11 cellular contexts compared by ENCODE assay signal in the genomic region with DNA sequence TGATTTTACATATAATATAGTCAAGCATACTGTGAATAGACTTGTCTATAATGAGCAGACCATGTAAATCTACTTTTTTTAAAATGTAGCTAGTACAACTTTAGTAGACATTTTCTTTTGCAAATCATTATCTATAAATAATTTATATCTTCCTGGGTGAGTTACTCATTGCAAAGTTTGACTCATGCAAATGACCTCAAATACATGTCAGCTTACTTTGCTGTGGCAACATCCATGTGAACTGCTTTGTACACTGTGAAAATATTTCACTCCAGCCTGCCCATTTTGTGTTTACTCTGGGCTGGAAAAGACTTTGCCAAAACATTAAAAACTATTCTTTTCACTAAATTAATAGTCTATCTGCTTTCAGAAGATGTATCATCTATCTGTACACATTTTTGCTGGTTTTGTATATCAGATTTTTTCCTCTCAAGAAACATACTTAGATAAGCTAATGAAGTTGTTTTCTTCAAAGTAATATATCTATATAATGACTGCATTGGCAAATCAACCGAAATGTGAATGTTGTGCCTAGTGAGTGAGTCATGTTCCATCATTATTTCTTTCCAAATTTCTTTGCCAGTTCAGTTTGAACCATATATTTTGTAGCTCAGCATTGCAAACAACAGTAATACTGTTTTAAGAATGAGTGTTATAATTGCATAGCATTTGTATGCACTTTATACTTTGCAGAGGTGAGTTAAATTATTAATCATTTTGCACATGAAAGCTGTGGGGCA. TPM values are rescaled to one million over a fixed set of nuclear protein-coding genes. Genes with fewer than 3 reads are reported as not detected.
DNase-seq lines count a peak whose midpoint lies in the region; ATAC-seq and TF ChIP-seq lines count a peak whose summit lies in the region.
"Had no signal": no experiment of that assay in that cellular context is flagged by ENCODE, and none has a peak within 500 bp of the region (broad histone marks: within the 10 kb centered on the region; RNA-seq: fewer than 3 reads in every experiment).

No MANE protein-coding gene starts in this region.

- no peaks in the 10 kb centered on the region for H3K9me3 ChIP-seq in DOHH2 (ENCODE audit: control insufficient read depth, insufficient read depth, low read length)
- H3K9me3 ChIP-seq in IMR-90 (ENCODE audit: control insufficient read depth, insufficient read depth, low read length) = no peaks in the 10 kb centered on the region
- no peaks in the 10 kb centered on the region for H3K9me3 ChIP-seq in mesenchymal stem cell (ENCODE audit: control insufficient read depth, low read length)
- H3K9me3 ChIP-seq in MM.1S (replicated peaks; ENCODE audit: insufficient read depth, low read length) = no peaks in the 10 kb centered on the region

- H4K5ac ChIP-seq in IMR-90 (ENCODE audit: low read depth, low read length) = no peak overlapping the region

- H3K27me3 ChIP-seq in DOHH2 (ENCODE audit: control insufficient read depth, low read length) = no peaks in the 10 kb centered on the region
- no peaks in the 10 kb centered on the region for H3K27me3 ChIP-seq in IMR-90 (ENCODE audit: control insufficient read depth, insufficient read depth, low read length)
- H3K27me3 ChIP-seq in mesenchymal stem cell (ENCODE audit: control insufficient read depth in 1 of 2, insufficient read depth in 1 of 2, low read length in 2 of 2) = no peaks in the 10 kb centered on the region
- H3K27me3 ChIP-seq in MM.1S (replicated peaks; ENCODE audit: insufficient read depth, low read length) = no peaks in the 10 kb centered on the region

- H3K18ac ChIP-seq in IMR-90 (ENCODE audit: low read depth, low read length) = no peak overlapping the region
- H3K18ac ChIP-seq in mesenchymal stem cell (ENCODE audit: low read depth in 1 of 2, low read length in 2 of 2) = no peak overlapping the region

- H3K4me1 ChIP-seq in DOHH2 (ENCODE audit: control insufficient read depth, low read length) = peaks cover 41% of the 10 kb centered on the region
- H3K4me1 ChIP-seq in IMR-90 (ENCODE audit: control insufficient read depth, insufficient read depth, low read length) = peaks cover 6% of the 10 kb centered on the region
- H3K4me1 ChIP-seq in mesenchymal stem cell (ENCODE audit: control insufficient read depth, insufficient read depth, low read depth, low read length) = peaks cover 4% of the 10 kb centered on the region
- H3K4me1 ChIP-seq in MM.1S (ENCODE audit: low read length) = no peaks in the 10 kb centered on the region

- dilution Hi-C loops in IMR-90 (cut with HindIII; ENCODE audit: low sequenced_read_pairs, unreplicated experiment) = no loop called here

- no peak overlapping the region for H4K8ac ChIP-seq in IMR-90 (ENCODE audit: low read depth in 2 of 2, low read length in 2 of 2)
- no peak overlapping the region for H4K8ac ChIP-seq in mesenchymal stem cell (ENCODE audit: low read length)

- in situ Hi-C loops in IMR-90 (cut with MboI; ENCODE audit: low sequenced_read_pairs) = loop anchor here (10.0 kb wide), 1 partner anchor 210 kb away; no protein-coding TSS in a partner anchor

- peaks cover 13% of the 10 kb centered on the region for H3K9me1 ChIP-seq in IMR-90 (ENCODE audit: insufficient read depth, low read length)

- peaks cover 4% of the 10 kb centered on the region; the same call in 1 of the 2 replicates for H3K36me3 ChIP-seq in DOHH2 (ENCODE audit: control insufficient read depth, low read length)
- H3K36me3 ChIP-seq in IMR-90 (ENCODE audit: control insufficient read depth, insufficient read depth, low read length) = no peaks in the 10 kb centered on the region
- H3K36me3 ChIP-seq in mesenchymal stem cell (ENCODE audit: control insufficient read depth in 1 of 2, insufficient read depth in 2 of 2, low read depth in 1 of 2, low read length in 2 of 2) = peaks cover 0 to 3% of the 10 kb centered on the region in 2 experiments
- H3K36me3 ChIP-seq in MM.1S (replicated peaks; ENCODE audit: insufficient read depth, low read length) = no peaks in the 10 kb centered on the region

- no peak for TF ChIP-seq POLR2A in IMR-90 (IDR thresholded peaks at IDR 0.05; ENCODE audit: low read depth, low read length)
- TF ChIP-seq POLR2A in lower leg skin (IDR thresholded peaks at IDR 0.05) = no peak

- no peak overlapping the region for H3K4ac ChIP-seq in IMR-90 (ENCODE audit: low read depth, low read length)
- H3K4ac ChIP-seq in mesenchymal stem cell (ENCODE audit: low read depth in 1 of 2, low read length in 2 of 2) = no peak overlapping the region

- no peak overlapping the region for H4K91ac ChIP-seq in IMR-90 (ENCODE audit: insufficient read depth, low read depth, low read length)
- H4K91ac ChIP-seq in mesenchymal stem cell (ENCODE audit: low read length) = no peak overlapping the region

- ATAC-seq in IMR-90 (ENCODE audit: low read depth) = peak; percentile 81

- H3K4me2 ChIP-seq in DOHH2 (ENCODE audit: low read length) (peak overlapping the region; percentile 40), IMR-90 (ENCODE audit: low read depth, low read length) (no peak overlapping the region), mesenchymal stem cell (ENCODE audit: low read length, poor library complexity, severe bottlenecking) (no peak overlapping the region), MM.1S (ENCODE audit: low read depth, low read length) (no peak overlapping the region)

- POLR2A ChIA-PET in IMR-90 (lab: Charles Lee; ENCODE audit: unreplicated experiment) = no interaction called here

- TF ChIP-seq CTCF in DOHH2 (IDR thresholded peaks at IDR 0.05; ENCODE audit: low read depth, low read length, poor library complexity, severe bottlenecking) (no peak), IMR-90 (conservative IDR thresholded peaks at IDR 0.05; ENCODE audit: low read depth, low read length) (no peak), cardiac fibroblast (IDR thresholded peaks at IDR 0.05; ENCODE audit: low read depth, low read length) (no peak), MM.1S (IDR thresholded peaks at IDR 0.05; ENCODE audit: low read length) (no peak), lower leg skin (IDR thresholded peaks at IDR 0.05) (no peak), coronary artery (IDR thresholded peaks at IDR 0.05) (no peak)

- H3K27ac ChIP-seq in DOHH2 (ENCODE audit: low read depth, low read length) (peak overlapping the region; percentile 20), IMR-90 (ENCODE audit: insufficient read depth, low read length) (no peak overlapping the region), mesenchymal stem cell (ENCODE audit: low read length, poor library complexity, severe bottlenecking) (peak overlapping the region; percentile 61), MM.1S (ENCODE audit: low read length) (no peak overlapping the region), coronary artery (no peak overlapping the region)

- DNase-seq in IMR-90 = peak; percentile 94
- peak; percentile 87 to 93 for DNase-seq in cardiac fibroblast (ENCODE audit: low read depth in 2 of 2)
- peak; percentile 89 for DNase-seq in mesenchymal stem cell
- DNase-seq in MM.1S = no peak
- no peak for DNase-seq in lower leg skin (ENCODE audit: low spot score in 2 of 2)
- no peak for DNase-seq in coronary artery (ENCODE audit: low spot score)
- DNase-seq in NCI-H1105 (lab: John Stamatoyannopoulos, UW) = no peak
- DNase-seq: activated naive CD4-positive, alpha-beta T cell treated with Interleukin-2 at 50 U/mL for 16 hours; DMS53; Right ventricle myocardium superior had no signal

- no peaks in the 10 kb centered on the region for H3F3A ChIP-seq in DOHH2 (ENCODE audit: control insufficient read depth, insufficient read depth)
- no peaks in the 10 kb centered on the region for H3F3A ChIP-seq in MM.1S (ENCODE audit: insufficient read depth, low read length)

- H3K23ac ChIP-seq in IMR-90 (ENCODE audit: low read depth, low read length) (no peak overlapping the region), mesenchymal stem cell (ENCODE audit: low read length in 2 of 2) (no peak overlapping the region)

- no TSS peak for BruUV-seq in IMR-90 (replicated peaks; lab: Mats Ljungman, UMichigan)

- H3K9ac ChIP-seq in IMR-90 (ENCODE audit: low read depth, low read length) = no peak overlapping the region
- peak overlapping the region; percentile 81 for H3K9ac ChIP-seq in mesenchymal stem cell (ENCODE audit: low read length)
- no peak overlapping the region for H3K9ac ChIP-seq in MM.1S (ENCODE audit: low read length)

- no peaks in the 10 kb centered on the region for H3K9me2 ChIP-seq in DOHH2 (replicated peaks; ENCODE audit: control insufficient read depth, low read length)
- no peaks in the 10 kb centered on the region for H3K9me2 ChIP-seq in MM.1S (replicated peaks; ENCODE audit: insufficient read depth, low read length)

- no peak overlapping the region for H3K56ac ChIP-seq in IMR-90 (ENCODE audit: extremely low read depth, insufficient read depth, low read length)

- H2AFZ ChIP-seq in IMR-90 (replicated peaks; ENCODE audit: low read length, poor library complexity) (no peak overlapping the region), mesenchymal stem cell (ENCODE audit: low read depth, low read length) (no peak overlapping the region), MM.1S (ENCODE audit: low read length) (no peak overlapping the region)

- CTCF ChIA-PET in IMR-90 (lab: Yijun Ruan, JAX) = interaction anchor here (1.4 kb wide), 1 partner anchor 9 kb away, joined by 3 read pairs; no protein-coding TSS in a partner anchor

- no peak overlapping the region for H2BK20ac ChIP-seq in IMR-90 (ENCODE audit: low read depth, low read length)

- H2AK9ac ChIP-seq in IMR-90 (replicated peaks; ENCODE audit: low read depth, low read length, poor library complexity) = no peak overlapping the region

- H3K14ac ChIP-seq in IMR-90 (replicated peaks; ENCODE audit: low read depth, low read length) (no peak overlapping the region), mesenchymal stem cell (ENCODE audit: low read length in 2 of 2) (no peak overlapping the region)

- no peak overlapping the region for H2BK12ac ChIP-seq in mesenchymal stem cell (ENCODE audit: low read length in 2 of 2)

- H3K79me1 ChIP-seq in IMR-90 (ENCODE audit: low read depth in 1 of 2, low read length in 2 of 2) = no peaks in the 10 kb centered on the region
- no peaks in the 10 kb centered on the region for H3K79me1 ChIP-seq in mesenchymal stem cell (replicated peaks; ENCODE audit: low read length, poor library complexity, severe bottlenecking)

- H2AK5ac ChIP-seq in IMR-90 (ENCODE audit: low read depth, low read length) (no peak overlapping the region), mesenchymal stem cell (ENCODE audit: low read length, severe bottlenecking) (no peak overlapping the region)

- H3K4me3 ChIP-seq in DOHH2 (ENCODE audit: low read length) (no peak overlapping the region; the same call in 1 of the 2 replicates), IMR-90 (ENCODE audit: insufficient read depth, low read depth, low read length) (no peak overlapping the region), cardiac fibroblast (replicated peaks in 1 of 2; ENCODE audit: low read depth in 2 of 2, low read length in 2 of 2) (no peak overlapping the region), mesenchymal stem cell (ENCODE audit: insufficient read depth in 1 of 2, low read depth in 1 of 2, low read length in 2 of 2) (peak overlapping the region in 1 of 2 experiments; percentile 31), MM.1S (ENCODE audit: low read length) (no peak overlapping the region), lower leg skin (ENCODE audit: low read depth, poor library complexity, severe bottlenecking) (no peak overlapping the region), coronary artery (no peak overlapping the region)

- H2BK5ac ChIP-seq in IMR-90 (ENCODE audit: low read depth, low read length, poor library complexity, severe bottlenecking) (peak overlapping the region; percentile 75), mesenchymal stem cell (ENCODE audit: low read depth, low read length, poor library complexity, severe bottlenecking) (no peak overlapping the region)

- no peaks in the 10 kb centered on the region for H3K79me2 ChIP-seq in DOHH2 (ENCODE audit: control insufficient read depth, low read length)
- no peaks in the 10 kb centered on the region for H3K79me2 ChIP-seq in MM.1S (ENCODE audit: low read length)

- TF ChIP-seq RAD21 in IMR-90 (IDR thresholded peaks at IDR 0.05; ENCODE audit: low read length) = no peak

- H2BK15ac ChIP-seq in IMR-90 (ENCODE audit: low read depth, low read length) (no peak overlapping the region), mesenchymal stem cell (ENCODE audit: low read depth, poor library complexity, severe bottlenecking) (no peak overlapping the region)

- no CpG with 5 or more reads among the region's 1 CpG for WGBS in IMR-90 (ENCODE audit: extremely low coverage in 2 of 2, insufficient read length in 1 of 2), 2 experiments
- WGBS in mesenchymal stem cell = no CpG with 5 or more reads among the region's 1 CpG
- WGBS in lower leg skin, 2 donors = 27 to 31% methylated on average over 1 of the region's 1 CpG

- intact Hi-C loops in IMR-90 (cut with micrococcal nuclease) (loop anchor here (10.0 kb wide), 1 partner anchor 270 kb away; no protein-coding TSS in a partner anchor), lower leg skin (cut with DNase I; ENCODE audit: low total_unique reads) (no loop called here)

- H4K20me1 ChIP-seq in DOHH2 (ENCODE audit: control insufficient read depth, insufficient read depth, low read depth, low read length) (no peaks in the 10 kb centered on the region), IMR-90 (ENCODE audit: insufficient read depth, low read length) (no peaks in the 10 kb centered on the region), MM.1S (ENCODE audit: insufficient read depth, low read length) (no peaks in the 10 kb centered on the region)

- H2BK120ac ChIP-seq in IMR-90 (ENCODE audit: low read depth, low read length) (no peak overlapping the region), mesenchymal stem cell (ENCODE audit: low read depth, low read length) (no peak overlapping the region)

RNA-seq across cellular contexts. Expression of a gene that starts 26.5 kb away (rescaled TPM):
- total RNA-seq in IMR-90 (2012; rRNA removed) (under 0.01 TPM in 2 replicates), lower leg skin (1 to 10 TPM in 3 of 4 donors, under 1 TPM in 1; 0.67 to 3.3 (median 2.1) TPM)
- polyA plus RNA-seq in IMR-90 (2012; rRNA removed) = 0.03 and 0.07 TPM in 2 replicates
- polyA plus RNA-seq in IMR-90 (2012; cell fraction: cytosol; rRNA removed) = 0.01 TPM in 1 of 2 replicates, not detected in the other
- 0.02 and 0.23 TPM in 2 replicates for polyA plus RNA-seq in IMR-90 (2012; cell fraction: nucleus; rRNA removed; ENCODE audit: low replicate concordance)
- 0.47 TPM for polyA plus RNA-seq in mesenchymal stem cell (2013, experiment 1 of 2)
- 0.47 TPM for polyA plus RNA-seq in mesenchymal stem cell (2013, experiment 2 of 2)

RNA-seq across cellular contexts. Expression of a gene that starts 49.8 kb away (rescaled TPM):
- total RNA-seq in IMR-90 (2012; rRNA removed) (not detected in 2 replicates), lower leg skin (1 to 10 TPM in 1 of 4 donors, under 1 TPM in 2, not detected in 1; 0.34 to 2.1 (median 0.46) TPM)
- polyA plus RNA-seq in IMR-90 (2012; rRNA removed) = not detected in 2 replicates
- polyA plus RNA-seq in IMR-90 (2012; cell fraction: cytosol; rRNA removed) = not detected in 2 replicates
- not detected in 2 replicates for polyA plus RNA-seq in IMR-90 (2012; cell fraction: nucleus; rRNA removed; ENCODE audit: low replicate concordance)
- not detected for polyA plus RNA-seq in mesenchymal stem cell (2013, experiment 1 of 2)
- 0.04 TPM for polyA plus RNA-seq in mesenchymal stem cell (2013, experiment 2 of 2)

Comparison
In these comparisons a context has a peak if more than half of its experiments do, and no peak if none do; other contexts are left out.
1. H3K27ac ChIP-seq: peak in DOHH2 (single experiment) and mesenchymal stem cell (single experiment); none in IMR-90 (single experiment), MM.1S (single experiment) and coronary artery (0 of 2).
2. DNase-seq: peak in IMR-90 (single experiment), cardiac fibroblast (2 of 2) and mesenchymal stem cell (single experiment); none in MM.1S (single experiment), lower leg skin (0 of 2), coronary artery (single experiment) and NCI-H1105 (single experiment).